Comparison of ENCODE assay signal across 13 cellular contexts in genomic region chr17:31834448-31834847, GRCh38. TPM values are rescaled to one million over a fixed set of nuclear protein-coding genes. Genes with fewer than 3 reads are reported as not detected.
DNase-seq lines count a peak whose midpoint lies in the region; ATAC-seq, FAIRE-seq and TF ChIP-seq lines count a peak whose summit lies in the region.
"Had no signal": no experiment of that assay in that cellular context is flagged by ENCODE, and none has a peak within 500 bp of the region (broad histone marks: within the 10 kb centered on the region; RNA-seq: fewer than 3 reads in every experiment).

No MANE protein-coding gene starts in this region.

- no peak for FAIRE-seq in HTR-8/SVneo (lab: Jason Lieb, UNC)
- FAIRE-seq: pancreas had no signal

- no peak for TF ChIP-seq CTCF in Loucy (conservative IDR thresholded peaks at IDR 0.05; ENCODE audit: low read length)
- TF ChIP-seq CTCF in psoas muscle (IDR thresholded peaks at IDR 0.05): no peak

- H3K4me3 ChIP-seq in Loucy (ENCODE audit: low read length, poor library complexity, severe bottlenecking) (no peak overlapping the region), psoas muscle (no peak overlapping the region)
- H3K4me3 ChIP-seq: pancreas, uterus had no signal

- H3K27me3 Mint-ChIP-seq in activated naive CD4-positive, alpha-beta T cell treated with anti-CD3 and anti-CD28 coated beads, Interleukin-2, amount 10 ng/mL, durations not matched to agents 7 days and 5 days: peaks cover 23% of the 10 kb centered on the region
- H3K27me3 Mint-ChIP-seq in activated CD8-positive, alpha-beta T cell treated with anti-CD3 and anti-CD28 coated beads, Interleukin-2, amount 10 ng/mL, durations not matched to agents 7 days and 5 days (ENCODE audit: low read depth): peaks cover 12% of the 10 kb centered on the region
- H3K27me3 Mint-ChIP-seq in stimulated activated naive CD8-positive, alpha-beta T cell treated with anti-CD3 and anti-CD28 coated beads, Interleukin-15, amount 100 ng/mL, for 72 hours: peaks cover 16% of the 10 kb centered on the region

- H3K27me3 ChIP-seq in Loucy (ENCODE audit: insufficient read depth, low read length, poor library complexity, severe bottlenecking) (no peaks in the 10 kb centered on the region), psoas muscle (ENCODE audit: insufficient read depth in 3 of 3, low read length in 2 of 3) (no peaks in the 10 kb centered on the region)
- H3K27me3 ChIP-seq: pancreas, uterus had no signal

- H3K4me2 ChIP-seq in Loucy (ENCODE audit: low read depth, low read length, poor library complexity, severe bottlenecking): peak overlapping the region; percentile 67

- no peaks in the 10 kb centered on the region for H3F3A ChIP-seq in Loucy (ENCODE audit: low read depth)

- WGBS in psoas muscle, 3 donors: 78 to 85% (median 80%) methylated on average over 7 of the region's 7 CpGs

- H2AFZ ChIP-seq in Loucy (ENCODE audit: low read length): no peak overlapping the region

- H3K9me2 ChIP-seq in Loucy (replicated peaks; ENCODE audit: low read depth, low read length): no peaks in the 10 kb centered on the region

- H3K36me3 Mint-ChIP-seq in activated naive CD4-positive, alpha-beta T cell treated with anti-CD3 and anti-CD28 coated beads, Interleukin-2, amount 10 ng/mL, durations not matched to agents 7 days and 5 days: no peaks in the 10 kb centered on the region
- H3K36me3 Mint-ChIP-seq in activated CD8-positive, alpha-beta T cell treated with anti-CD3 and anti-CD28 coated beads, Interleukin-2, amount 10 ng/mL, durations not matched to agents 7 days and 5 days (ENCODE audit: low read depth): no peaks in the 10 kb centered on the region
- H3K36me3 Mint-ChIP-seq: mesothelial cell of epicardium had no signal

- H3K27ac ChIP-seq in psoas muscle: no peak overlapping the region
- H3K27ac ChIP-seq: pancreas, uterus had no signal

- ATAC-seq in activated CD8-positive, alpha-beta T cell treated with anti-CD3 and anti-CD28 coated beads, Interleukin-2, amount 10 ng/mL, durations not matched to agents 7 days and 5 days: peak; percentile 60
- peak; percentile 84 for ATAC-seq in stimulated activated naive CD8-positive, alpha-beta T cell treated with anti-CD3 and anti-CD28 coated beads, Interleukin-15, amount 100 ng/mL, for 72 hours
- ATAC-seq in psoas muscle: no peak

- POLR2A ChIA-PET in activated CD8-positive, alpha-beta T cell treated with anti-CD3 and anti-CD28 coated beads, Interleukin-2, amount 10 ng/mL, durations not matched to agents 7 days and 5 days (lab: Charles Lee): no interaction called here

- H3K27ac Mint-ChIP-seq in activated naive CD4-positive, alpha-beta T cell treated with anti-CD3 and anti-CD28 coated beads, Interleukin-2, amount 10 ng/mL, durations not matched to agents 7 days and 5 days: no peak overlapping the region
- no peak overlapping the region for H3K27ac Mint-ChIP-seq in activated CD8-positive, alpha-beta T cell treated with anti-CD3 and anti-CD28 coated beads, Interleukin-2, amount 10 ng/mL, durations not matched to agents 7 days and 5 days
- H3K27ac Mint-ChIP-seq in stimulated activated naive CD8-positive, alpha-beta T cell treated with anti-CD3 and anti-CD28 coated beads, Interleukin-15, amount 100 ng/mL, for 72 hours: no peak overlapping the region
- H3K27ac Mint-ChIP-seq: mesothelial cell of epicardium had no signal

- no peak overlapping the region for H3K4me3 Mint-ChIP-seq in activated naive CD4-positive, alpha-beta T cell treated with anti-CD3 and anti-CD28 coated beads, Interleukin-2, amount 10 ng/mL, durations not matched to agents 7 days and 5 days
- no peak overlapping the region for H3K4me3 Mint-ChIP-seq in activated CD8-positive, alpha-beta T cell treated with anti-CD3 and anti-CD28 coated beads, Interleukin-2, amount 10 ng/mL, durations not matched to agents 7 days and 5 days
- no peak overlapping the region for H3K4me3 Mint-ChIP-seq in stimulated activated naive CD8-positive, alpha-beta T cell treated with anti-CD3 and anti-CD28 coated beads, Interleukin-15, amount 100 ng/mL, for 72 hours
- H3K4me3 Mint-ChIP-seq: mesothelial cell of epicardium had no signal

- H3K9me3 ChIP-seq in Loucy (ENCODE audit: insufficient read depth, low read depth, low read length) (no peaks in the 10 kb centered on the region), psoas muscle (no peaks in the 10 kb centered on the region)
- H3K9me3 ChIP-seq: pancreas, uterus had no signal

- DNase-seq in activated naive CD4-positive, alpha-beta T cell treated with anti-CD3 and anti-CD28 coated beads, Interleukin-2, amount 10 ng/mL, durations not matched to agents 7 days and 5 days: peak; percentile 22
- no peak for DNase-seq in activated naive CD4-positive, alpha-beta T cell treated with Interleukin-2 at 50 U/mL for 16 hours
- DNase-seq in activated CD8-positive, alpha-beta T cell treated with anti-CD3 and anti-CD28 coated beads, Interleukin-2, amount 10 ng/mL, durations not matched to agents 7 days and 5 days: peak; percentile 48
- peak in 1 of 2 donors; percentile 18 for DNase-seq in stimulated activated naive CD8-positive, alpha-beta T cell treated with anti-CD3 and anti-CD28 coated beads, Interleukin-15, amount 100 ng/mL, for 72 hours
- DNase-seq in HTR-8/SVneo (ENCODE audit: insufficient read length, low spot score) (no peak), psoas muscle (no peak), amniotic stem cell (lab: John Stamatoyannopoulos, UW) (no peak)
- DNase-seq: pancreas; stimulated activated CD4-positive, alpha-beta T cell treated with anti-CD3 and anti-CD28 coated beads, Interleukin-15, amount 100 ng/mL, for 24 hours; T1000; uterus had no signal

- H4K20me1 ChIP-seq in Loucy (ENCODE audit: insufficient read depth, low read length, poor library complexity, severe bottlenecking): no peaks in the 10 kb centered on the region

- intact Hi-C loops in psoas muscle (cut with DNase I): no loop called here

- no peaks in the 10 kb centered on the region for H3K36me3 ChIP-seq in Loucy (ENCODE audit: insufficient read depth, low read length)
- no peaks in the 10 kb centered on the region for H3K36me3 ChIP-seq in psoas muscle (ENCODE audit: insufficient read depth in 1 of 2, low read depth in 1 of 2)
- H3K36me3 ChIP-seq: pancreas, uterus had no signal

- CTCF ChIA-PET in activated naive CD4-positive, alpha-beta T cell treated with anti-CD3 and anti-CD28 coated beads, Interleukin-2, amount 10 ng/mL, durations not matched to agents 7 days and 5 days (lab: Charles Lee): interaction anchor here (0.8 to 1.3 kb wide), 2 partner anchors 8 to 301 kb away, joined by 3 read pairs; no protein-coding TSS in a partner anchor
- CTCF ChIA-PET in activated CD8-positive, alpha-beta T cell treated with anti-CD3 and anti-CD28 coated beads, Interleukin-2, amount 10 ng/mL, durations not matched to agents 7 days and 5 days (lab: Charles Lee): interaction anchor here (1.5 kb wide), 1 partner anchor 8 kb away, joined by 17 read pairs; no protein-coding TSS in a partner anchor

- H3K4me1 Mint-ChIP-seq in activated naive CD4-positive, alpha-beta T cell treated with anti-CD3 and anti-CD28 coated beads, Interleukin-2, amount 10 ng/mL, durations not matched to agents 7 days and 5 days: peaks cover 9% of the 10 kb centered on the region
- peaks cover 9% of the 10 kb centered on the region for H3K4me1 Mint-ChIP-seq in activated CD8-positive, alpha-beta T cell treated with anti-CD3 and anti-CD28 coated beads, Interleukin-2, amount 10 ng/mL, durations not matched to agents 7 days and 5 days (ENCODE audit: low read depth)
- H3K4me1 Mint-ChIP-seq in stimulated activated naive CD8-positive, alpha-beta T cell treated with anti-CD3 and anti-CD28 coated beads, Interleukin-15, amount 100 ng/mL, for 72 hours: peaks cover 10% of the 10 kb centered on the region
- H3K4me1 Mint-ChIP-seq: mesothelial cell of epicardium had no signal

- no peaks in the 10 kb centered on the region for H3K79me2 ChIP-seq in Loucy (ENCODE audit: insufficient read depth, low read length)

- H3K4me1 ChIP-seq in Loucy (ENCODE audit: insufficient read depth, low read length, poor library complexity, severe bottlenecking): peaks cover 12% of the 10 kb centered on the region
- H3K4me1 ChIP-seq in psoas muscle: no peaks in the 10 kb centered on the region
- H3K4me1 ChIP-seq: pancreas, uterus had no signal

- no peak overlapping the region for H3K9ac ChIP-seq in Loucy (ENCODE audit: low read depth, low read length, poor library complexity, severe bottlenecking)

- H3K9me3 Mint-ChIP-seq in activated naive CD4-positive, alpha-beta T cell treated with anti-CD3 and anti-CD28 coated beads, Interleukin-2, amount 10 ng/mL, durations not matched to agents 7 days and 5 days: no peaks in the 10 kb centered on the region
- H3K9me3 Mint-ChIP-seq in activated CD8-positive, alpha-beta T cell treated with anti-CD3 and anti-CD28 coated beads, Interleukin-2, amount 10 ng/mL, durations not matched to agents 7 days and 5 days (ENCODE audit: insufficient read depth): no peaks in the 10 kb centered on the region
- no peaks in the 10 kb centered on the region for H3K9me3 Mint-ChIP-seq in stimulated activated naive CD8-positive, alpha-beta T cell treated with anti-CD3 and anti-CD28 coated beads, Interleukin-15, amount 100 ng/mL, for 72 hours

RNA-seq across cellular contexts. Expression of gene COPRS, which starts 24.6 kb away (rescaled TPM):
- 10 to 100 TPM; 21.0 to 22.5 TPM for total RNA-seq in activated CD8-positive, alpha-beta T cell treated with anti-CD3 and anti-CD28 coated beads, Interleukin-2, amount 10 ng/mL, durations not matched to agents 7 days and 5 days
- 10 to 100 TPM; 35.2 to 54.5 (median 39.4) TPM for total RNA-seq in psoas muscle
- polyA plus RNA-seq in psoas muscle: 100 to 1,000 TPM in 1 of 3 donors, 10 to 100 TPM in 2; 55.5 to 109 (median 75.3) TPM

Comparison
In these comparisons a context has a peak if more than half of its experiments do, and no peak if none do; other contexts are left out.
1. DNase-seq: peak in activated naive CD4-positive, alpha-beta T cell treated with anti-CD3 and anti-CD28 coated beads, Interleukin-2, amount 10 ng/mL, durations not matched to agents 7 days and 5 days (single experiment) and activated CD8-positive, alpha-beta T cell treated with anti-CD3 and anti-CD28 coated beads, Interleukin-2, amount 10 ng/mL, durations not matched to agents 7 days and 5 days (single experiment); none in activated naive CD4-positive, alpha-beta T cell treated with Interleukin-2 at 50 U/mL for 16 hours (single experiment), HTR-8/SVneo (single experiment), psoas muscle (0 of 2) and amniotic stem cell (single experiment).
2. ATAC-seq: peak in activated CD8-positive, alpha-beta T cell treated with anti-CD3 and anti-CD28 coated beads, Interleukin-2, amount 10 ng/mL, durations not matched to agents 7 days and 5 days (single experiment) and stimulated activated naive CD8-positive, alpha-beta T cell treated with anti-CD3 and anti-CD28 coated beads, Interleukin-15, amount 100 ng/mL, for 72 hours (single experiment); none in psoas muscle (0 of 4).